11 cellular contexts compared by ENCODE assay signal in genomic region chr7:106313456-106313891, GRCh38. TPM values are rescaled to one million over a fixed set of nuclear protein-coding genes. Genes with fewer than 3 reads are reported as not detected.
DNase-seq lines count a peak whose midpoint lies in the region; ATAC-seq, FAIRE-seq and TF ChIP-seq lines count a peak whose summit lies in the region.
"Had no signal": no experiment of that assay in that cellular context is flagged by ENCODE, and none has a peak within 500 bp of the region (broad histone marks: within the 10 kb centered on the region; RNA-seq: fewer than 3 reads in every experiment).

No MANE protein-coding gene starts in this region.

- TF ChIP-seq POLR2A in GM12892 (IDR thresholded peaks at IDR 0.05; ENCODE audit: low read depth, low read length), result no peak

- ATAC-seq in HG03354 (IDR thresholded peaks at IDR 0.05; ENCODE audit: poor library complexity, severe bottlenecking, unreplicated experiment) (no peak), HG02763 (IDR thresholded peaks at IDR 0.05; ENCODE audit: unreplicated experiment) (no peak)

- peak overlapping the region; percentile 35 to 53 for H3K4me3 ChIP-seq in neutrophil (ENCODE audit: low read depth in 1 of 2, low read length in 1 of 2)

- H3K9me3 ChIP-seq in neutrophil, result no peaks in the 10 kb centered on the region

- peaks cover 43 to 56% of the 10 kb centered on the region in 2 experiments for H3K4me1 ChIP-seq in neutrophil (ENCODE audit: control insufficient read depth in 1 of 2, insufficient read depth in 1 of 2, low read depth in 1 of 2, low read length in 1 of 2)

- DNase-seq in DMS53 treated with DMSO at 0.1 percent for 48 hours (lab: John Stamatoyannopoulos, UW; ENCODE audit: unreplicated experiment) (peak; percentile 36), NCI-H226 (peak; percentile 52), dedifferentiated amniotic fluid mesenchymal stem cell (ENCODE audit: extremely low spot score) (peak; percentile 30), GM12892 (ENCODE audit: insufficient read length) (no peak), ureter (ENCODE audit: low spot score) (no peak)
- DNase-seq: activated effector memory CD4-positive, alpha-beta T cell treated with Interleukin-2 at 50 U/mL for 16 hours; DND-41; NCI-H2029 treated with DMSO at 0.1 percent for 48 hours had no signal

- no peak for TF ChIP-seq CTCF in neutrophil (IDR thresholded peaks at IDR 0.05)

- H3K27me3 ChIP-seq in neutrophil, result no peaks in the 10 kb centered on the region

- H3K27ac ChIP-seq in neutrophil, result peak overlapping the region; percentile 98

- no peaks in the 10 kb centered on the region for H3K36me3 ChIP-seq in neutrophil

- no peak for FAIRE-seq in GM12892 (lab: Jason Lieb, UNC)

RNA-seq across cellular contexts. Expression of gene NAMPT, which starts 28.7 kb away (rescaled TPM):
- 101 TPM for polyA plus RNA-seq in GM12892 (2012; ENCODE audit: missing spikeins)
- 190 TPM for total RNA-seq in ureter

Comparison
In these comparisons a context has a peak if more than half of its experiments do, and no peak if none do; other contexts are left out.
1. DNase-seq: peak in DMS53 treated with DMSO at 0.1 percent for 48 hours (single experiment), NCI-H226 (single experiment) and dedifferentiated amniotic fluid mesenchymal stem cell (single experiment); none in GM12892 (single experiment) and ureter (single experiment).